22 cellular contexts compared by ENCODE assay signal in the genomic region with DNA sequence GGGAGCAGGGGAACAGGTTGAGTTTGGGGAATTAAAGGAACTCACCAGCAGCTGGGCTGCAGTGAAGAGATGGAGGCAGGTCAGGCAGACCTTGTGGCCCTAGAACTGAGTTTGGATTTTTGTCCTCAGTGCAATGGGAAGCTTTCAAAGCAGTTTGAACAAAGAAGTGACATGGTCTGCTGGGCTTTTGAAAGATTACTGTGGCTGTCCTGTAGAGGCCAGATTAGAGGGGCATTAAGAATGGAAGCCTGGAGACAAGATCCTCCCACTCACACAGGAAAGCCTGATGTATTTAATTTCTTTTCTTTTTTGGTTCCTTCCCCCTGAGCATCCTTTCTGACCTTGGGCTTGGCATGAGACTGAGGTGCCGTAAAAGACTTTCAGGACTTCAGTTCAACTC.
"Had no signal": no experiment of that assay in that cellular context is flagged by ENCODE, and none has a peak within 500 bp of the region (broad histone marks: within the 10 kb centered on the region; RNA-seq: fewer than 3 reads in every experiment).

No MANE protein-coding gene starts in this region.

- H3K4me1 ChIP-seq: colonic mucosa, esophagus muscularis mucosa, foreskin keratinocyte, gastroesophageal sphincter, heart right ventricle, left lung, lower lobe of right lung had no signal

- H3K36me3 ChIP-seq: colonic mucosa, esophagus muscularis mucosa, gastroesophageal sphincter, heart right ventricle, left lung, lower lobe of right lung had no signal

- H3K4me3 ChIP-seq: colonic mucosa, esophagus muscularis mucosa, gastroesophageal sphincter, heart right ventricle, left lung, lower lobe of right lung, mucosa of descending colon had no signal

- H3K9me3 ChIP-seq: colonic mucosa, esophagus muscularis mucosa, gastroesophageal sphincter, heart right ventricle, left lung, lower lobe of right lung, mucosa of descending colon had no signal

- H3K27ac Mint-ChIP-seq: dendritic cell treated with granulocyte-macrophage colony-stimulating factor and Interleukin-4, amounts not matched to agents 40 ng/mL and 50 ng/mL, for 4 days; effector memory CD8-positive, alpha-beta T cell; immature natural killer cell; mesothelial cell of epicardium had no signal

- H3K9me3 Mint-ChIP-seq: dendritic cell treated with granulocyte-macrophage colony-stimulating factor and Interleukin-4, amounts not matched to agents 40 ng/mL and 50 ng/mL, for 4 days; mesothelial cell of epicardium had no signal

- H3K27me3 Mint-ChIP-seq: dendritic cell treated with granulocyte-macrophage colony-stimulating factor and Interleukin-4, amounts not matched to agents 40 ng/mL and 50 ng/mL, for 4 days; effector memory CD8-positive, alpha-beta T cell had no signal

- DNase-seq: cerebellar nuclear complex; colonic mucosa; cortex of kidney; effector CD8-positive, alpha-beta T cell; effector memory CD8-positive, alpha-beta T cell; foreskin keratinocyte; heart right ventricle; hippocampal formation; immature natural killer cell; islet precursor cell; kidney; kidney glomerular epithelial cell; left colon; left lung; left ventricle myocardium superior; lower lobe of right lung; mesenchymal stem cell; mucosa of descending colon had no signal

- H3K27ac ChIP-seq: colonic mucosa, esophagus muscularis mucosa, foreskin keratinocyte, gastroesophageal sphincter, heart right ventricle, left lung, lower lobe of right lung had no signal

- H3K4me1 Mint-ChIP-seq: immature natural killer cell had no signal

- H3K4me3 Mint-ChIP-seq: dendritic cell treated with granulocyte-macrophage colony-stimulating factor and Interleukin-4, amounts not matched to agents 40 ng/mL and 50 ng/mL, for 4 days; effector memory CD8-positive, alpha-beta T cell; immature natural killer cell; mesothelial cell of epicardium had no signal

- ATAC-seq: effector memory CD8-positive, alpha-beta T cell; foreskin keratinocyte; gastroesophageal sphincter; heart right ventricle; left colon; left lung; left ventricle myocardium superior; lower lobe of right lung; mucosa of descending colon had no signal

- H3K36me3 Mint-ChIP-seq: immature natural killer cell, mesothelial cell of epicardium had no signal

- H3K27me3 ChIP-seq: colonic mucosa, esophagus muscularis mucosa, gastroesophageal sphincter, left lung had no signal
